ENCODE assay signal across 15 cellular contexts in genomic region chr17:74599531-74599939, GRCh38. TPM values are rescaled to one million over a fixed set of nuclear protein-coding genes. Genes with fewer than 3 reads are reported as not detected.
A peak's percentile ranks its signal among the peaks of the same experiment; 100 is the strongest.
DNase-seq lines count a peak whose midpoint lies in the region; ATAC-seq and TF ChIP-seq lines count a peak whose summit lies in the region.
"Had no signal": no experiment of that assay in that cellular context is flagged by ENCODE, and none has a peak within 500 bp of the region (broad histone marks: within the 10 kb centered on the region; RNA-seq: fewer than 3 reads in every experiment).

No MANE protein-coding gene starts in this region.

- TF ChIP-seq CTCF in CD14-positive monocyte (IDR thresholded peaks at IDR 0.05): no peak

- H3K27ac Mint-ChIP-seq in CD14-positive monocyte: peak overlapping the region; percentile 95 to 99 (median 97)
- H3K27ac Mint-ChIP-seq in activated T-helper 17 cell treated with anti-CD3 and anti-CD28 coated beads, Interleukin-2, amount 50 U/mL, for 72 hours: peak overlapping the region; percentile 9

- DNase-seq in CD14-positive monocyte (ENCODE audit: low spot score): peak; percentile 74
- peak; percentile 95 for DNase-seq in MV-4-11 (lab: John Stamatoyannopoulos, UW)
- peak; percentile 22 for DNase-seq in mucosa of gallbladder (ENCODE audit: low spot score)
- DNase-seq in HPDE6-E6E7 (ENCODE audit: extremely low spot score): no peak
- no peak for DNase-seq in GOT3 (lab: John Stamatoyannopoulos, UW)
- DNase-seq: activated CD4-positive, alpha-beta T cell treated with anti-CD3 and anti-CD28 coated beads, Interleukin-2, amount 50 U/mL, for 48 hours; CD4-positive, CD25-positive, alpha-beta regulatory T cell; foreskin melanocyte; GF-D8; PC-3; stimulated activated naive CD4-positive, alpha-beta T cell treated with Interleukin-2 at 50 U/mL for 16 hours; T-helper 9 cell had no signal

- peaks cover 3 to 25% of the 10 kb centered on the region in 2 donors for H3K36me3 Mint-ChIP-seq in CD14-positive monocyte
- H3K36me3 Mint-ChIP-seq in activated T-helper 17 cell treated with anti-CD3 and anti-CD28 coated beads, Interleukin-2, amount 50 U/mL, for 72 hours (ENCODE audit: low read depth): no peaks in the 10 kb centered on the region
- H3K36me3 Mint-ChIP-seq: CD4-positive, CD25-positive, alpha-beta regulatory T cell had no signal

- H3K9me3 Mint-ChIP-seq in CD14-positive monocyte: peaks cover 0 to 3% (median 0%) of the 10 kb centered on the region in 7 donors
- no peaks in the 10 kb centered on the region for H3K9me3 Mint-ChIP-seq in activated T-helper 17 cell treated with anti-CD3 and anti-CD28 coated beads, Interleukin-2, amount 50 U/mL, for 72 hours
- H3K9me3 Mint-ChIP-seq: CD4-positive, CD25-positive, alpha-beta regulatory T cell had no signal

- H3K27me3 Mint-ChIP-seq in CD14-positive monocyte (ENCODE audit: low read depth in 3 of 3): peaks cover 0 to 5% (median 0%) of the 10 kb centered on the region in 3 donors
- peaks cover 50% of the 10 kb centered on the region for H3K27me3 Mint-ChIP-seq in activated T-helper 17 cell treated with anti-CD3 and anti-CD28 coated beads, Interleukin-2, amount 50 U/mL, for 72 hours

- peaks cover 94% of the 10 kb centered on the region for H3K4me1 Mint-ChIP-seq in CD14-positive monocyte
- H3K4me1 Mint-ChIP-seq in activated T-helper 17 cell treated with anti-CD3 and anti-CD28 coated beads, Interleukin-2, amount 50 U/mL, for 72 hours: no peaks in the 10 kb centered on the region

- ATAC-seq in activated T-helper 17 cell treated with anti-CD3 and anti-CD28 coated beads, Interleukin-2, amount 50 U/mL, for 72 hours (replicated peaks): no peak
- ATAC-seq in GM21737 (IDR thresholded peaks at IDR 0.05; ENCODE audit: unreplicated experiment): no peak
- ATAC-seq: PC-3 had no signal

- peak overlapping the region; percentile 57 to 83 for H3K4me3 Mint-ChIP-seq in CD14-positive monocyte
- H3K4me3 Mint-ChIP-seq in activated T-helper 17 cell treated with anti-CD3 and anti-CD28 coated beads, Interleukin-2, amount 50 U/mL, for 72 hours: no peak overlapping the region
- H3K4me3 Mint-ChIP-seq: CD4-positive, CD25-positive, alpha-beta regulatory T cell had no signal

- intact Hi-C loops in CD14-positive monocyte (cut with micrococcal nuclease): loop anchor here in 1 of 2 donors (1.0 to 5.0 kb wide), 3 partner anchors 30 to 62 kb away; no protein-coding TSS in a partner anchor

RNA-seq across cellular contexts. Expression of gene CD300LD, which starts 7.5 kb away (rescaled TPM):
- under 1 TPM; 0.41 to 0.50 TPM for polyA plus RNA-seq in CD14-positive monocyte
- not detected for total RNA-seq in activated T-helper 17 cell treated with anti-CD3 and anti-CD28 coated beads, Interleukin-2, amount 50 U/mL, for 72 hours
- not detected for total RNA-seq in mucosa of gallbladder
- total RNA-seq: CD4-positive, CD25-positive, alpha-beta regulatory T cell; PC-3; renal cortical epithelial cell had no signal
- polyA plus RNA-seq: CD4-positive, CD25-positive, alpha-beta regulatory T cell had no signal

RNA-seq across cellular contexts. Expression of gene CD300E, which starts 24.0 kb away (rescaled TPM):
- 100 to 1,000 TPM in 1 of 2 donors, 10 to 100 TPM in 1; 65.0 to 122 TPM for polyA plus RNA-seq in CD14-positive monocyte
- not detected for total RNA-seq in activated T-helper 17 cell treated with anti-CD3 and anti-CD28 coated beads, Interleukin-2, amount 50 U/mL, for 72 hours
- 0.35 TPM for total RNA-seq in mucosa of gallbladder
- total RNA-seq: CD4-positive, CD25-positive, alpha-beta regulatory T cell; PC-3; renal cortical epithelial cell had no signal

RNA-seq across cellular contexts. Expression of gene CD300H, which starts 32.2 kb away (rescaled TPM):
- 100 to 1,000 TPM in 1 of 2 donors, 10 to 100 TPM in 1; 84.7 to 148 TPM for polyA plus RNA-seq in CD14-positive monocyte
- not detected for total RNA-seq in activated T-helper 17 cell treated with anti-CD3 and anti-CD28 coated beads, Interleukin-2, amount 50 U/mL, for 72 hours
- total RNA-seq in mucosa of gallbladder: not detected
- total RNA-seq: CD4-positive, CD25-positive, alpha-beta regulatory T cell; PC-3; renal cortical epithelial cell had no signal

RNA-seq across cellular contexts. Expression of gene CD300C, which starts 53.6 kb away (rescaled TPM):
- polyA plus RNA-seq in CD14-positive monocyte: 100 to 1,000 TPM in 1 of 2 donors, 10 to 100 TPM in 1; 93.1 to 141 TPM
- under 1 TPM in 1 of 2 donors, not detected in 1; 0.28 TPM for total RNA-seq in activated T-helper 17 cell treated with anti-CD3 and anti-CD28 coated beads, Interleukin-2, amount 50 U/mL, for 72 hours
- total RNA-seq in mucosa of gallbladder: 2.9 TPM
- total RNA-seq: CD4-positive, CD25-positive, alpha-beta regulatory T cell; PC-3 had no signal

Comparison
In these comparisons a context has a peak if more than half of its experiments do, and no peak if none do; other contexts are left out.
1. DNase-seq: peak in CD14-positive monocyte (single experiment), MV-4-11 (single experiment) and mucosa of gallbladder (single experiment); none in HPDE6-E6E7 (single experiment) and GOT3 (single experiment).